Comparison of ENCODE assay signal across 23 cellular contexts in the genomic region with DNA sequence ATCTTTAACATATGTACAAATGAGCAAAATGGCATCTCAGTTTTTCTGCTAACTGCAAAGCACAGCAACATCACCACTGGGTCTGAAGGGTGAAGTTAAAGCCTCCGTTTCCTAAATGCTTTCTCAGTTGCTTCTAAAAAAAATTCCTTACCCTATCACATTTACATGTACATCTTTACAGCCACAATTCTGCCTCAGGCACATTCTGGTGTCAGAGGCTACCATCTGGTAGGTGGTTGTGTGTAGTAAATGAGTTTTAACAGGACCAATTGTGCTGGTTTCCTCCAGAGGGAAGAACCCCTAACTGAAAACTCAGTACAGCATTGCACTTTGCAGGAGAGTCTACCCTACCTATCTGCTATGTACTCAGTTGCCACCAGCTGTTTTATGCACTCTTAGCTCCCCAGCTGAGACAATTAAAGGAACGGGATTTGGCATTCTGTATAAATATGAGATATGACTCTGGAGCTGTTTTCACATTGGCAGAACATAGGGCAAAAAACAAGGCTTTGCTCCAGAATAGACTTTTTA.
DNase-seq lines count a peak whose midpoint lies in the region; ATAC-seq and TF ChIP-seq lines count a peak whose summit lies in the region.
"Had no signal": no experiment of that assay in that cellular context is flagged by ENCODE, and none has a peak within 500 bp of the region (broad histone marks: within the 10 kb centered on the region; RNA-seq: fewer than 3 reads in every experiment).

No MANE protein-coding gene starts in this region.

- H3K4me2 ChIP-seq in Karpas-422 (ENCODE audit: low read depth, low read length, poor library complexity, severe bottlenecking) (no peak overlapping the region), PC-3 (ENCODE audit: low read length) (no peak overlapping the region), osteoblast (ENCODE audit: insufficient read depth, low read length) (no peak overlapping the region)
- H3K4me2 ChIP-seq: hepatocyte had no signal

- H3K9ac ChIP-seq in Karpas-422 (ENCODE audit: low read length) (no peak overlapping the region), adipocyte (ENCODE audit: low read length) (no peak overlapping the region), PC-3 (ENCODE audit: low read length) (no peak overlapping the region)

- H3K27ac ChIP-seq in Karpas-422 (ENCODE audit: low read length) (no peak overlapping the region), PC-3 (ENCODE audit: low read length) (no peak overlapping the region), osteoblast (ENCODE audit: low read depth, low read length) (no peak overlapping the region)
- H3K27ac ChIP-seq: brain microvascular endothelial cell, C4-2B, gastrocnemius medialis, hepatocyte, right lobe of liver, upper lobe of left lung had no signal

- H3K27me3 ChIP-seq in Karpas-422 (ENCODE audit: low read length) (no peaks in the 10 kb centered on the region), adipocyte (replicated peaks; ENCODE audit: control insufficient read depth, insufficient read depth, low read length) (no peaks in the 10 kb centered on the region), PC-3 (ENCODE audit: low read length) (no peaks in the 10 kb centered on the region), osteoblast (ENCODE audit: insufficient read depth, low read length) (no peaks in the 10 kb centered on the region)
- H3K27me3 ChIP-seq: brain microvascular endothelial cell, dorsolateral prefrontal cortex, gastrocnemius medialis, hepatocyte, right lobe of liver, upper lobe of left lung had no signal

- H3K9me3 ChIP-seq in Karpas-422 (ENCODE audit: low read length) (no peaks in the 10 kb centered on the region), adipocyte (ENCODE audit: control insufficient read depth, low read length) (no peaks in the 10 kb centered on the region), PC-3 (ENCODE audit: low read length) (no peaks in the 10 kb centered on the region), osteoblast (ENCODE audit: low read depth, low read length) (no peaks in the 10 kb centered on the region)
- H3K9me3 ChIP-seq: gastrocnemius medialis, right lobe of liver, upper lobe of left lung had no signal

- H3K79me2 ChIP-seq in Karpas-422 (ENCODE audit: low read length): no peaks in the 10 kb centered on the region
- H3K79me2 ChIP-seq in PC-3 (ENCODE audit: low read length): no peaks in the 10 kb centered on the region
- no peaks in the 10 kb centered on the region for H3K79me2 ChIP-seq in osteoblast (ENCODE audit: insufficient read depth, low read length)
- H3K79me2 ChIP-seq: hepatocyte had no signal

- ATAC-seq in PC-3 (no peak), HG02884 (IDR thresholded peaks at IDR 0.05; ENCODE audit: unreplicated experiment) (no peak)
- ATAC-seq: gastrocnemius medialis; left lobe of liver; right lobe of liver; stimulated activated effector memory CD8-positive, alpha-beta T cell treated with anti-CD3 and anti-CD28 coated beads, Interleukin-12 subunit alpha, Interleukin-12 subunit beta, amount 100 ng/mL, for 72 hours had no signal

- H3K9me2 ChIP-seq in Karpas-422 (replicated peaks; ENCODE audit: insufficient read depth, low read length): no peaks in the 10 kb centered on the region
- no peaks in the 10 kb centered on the region for H3K9me2 ChIP-seq in PC-3 (replicated peaks; ENCODE audit: low read length)

- H3K4me1 ChIP-seq in Karpas-422 (ENCODE audit: low read length) (peaks cover 8% of the 10 kb centered on the region; the same call in 1 of the 2 replicates), adipocyte (ENCODE audit: control insufficient read depth, insufficient read depth, low read length) (peaks cover 11% of the 10 kb centered on the region), PC-3 (ENCODE audit: insufficient read depth, low read length) (no peaks in the 10 kb centered on the region), osteoblast (ENCODE audit: insufficient read depth, low read length) (no peaks in the 10 kb centered on the region)
- H3K4me1 ChIP-seq: gastrocnemius medialis, right lobe of liver, upper lobe of left lung had no signal

- H3K4me3 ChIP-seq in Karpas-422 (ENCODE audit: low read length): no peak overlapping the region
- no peak overlapping the region for H3K4me3 ChIP-seq in adipocyte (ENCODE audit: low read length)
- H3K4me3 ChIP-seq in PC-3 (ENCODE audit: low read length): no peak overlapping the region
- no peak overlapping the region for H3K4me3 ChIP-seq in osteoblast (ENCODE audit: insufficient read depth, low read length)
- H3K4me3 ChIP-seq: dorsolateral prefrontal cortex, gastrocnemius medialis, hepatocyte, right lobe of liver, upper lobe of left lung had no signal

- CTCF ChIA-PET in PC-3 (lab: Charles Lee): interaction anchor here (0.6 to 0.8 kb wide), 3 partner anchors 48 to 936 kb away, joined by 3 to 5 read pairs (median 4); no protein-coding TSS in a partner anchor

- H3F3A ChIP-seq in PC-3 (ENCODE audit: low read length, unreplicated experiment): no peaks in the 10 kb centered on the region

- peak; percentile 42 for DNase-seq in EH (ENCODE audit: low read depth)
- DNase-seq in Karpas-422: no peak
- peak; percentile 99 for DNase-seq in NCI-H69 (lab: John Stamatoyannopoulos, UW)
- DNase-seq in adipocyte (ENCODE audit: low read depth): peak; percentile 15
- DNase-seq in PC-3: no peak
- DNase-seq in osteoblast (ENCODE audit: insufficient read length, low spot score, missing footprints): no peak
- DNase-seq: activated CD4-positive, alpha-beta T cell treated with anti-CD3 and anti-CD28 coated beads, Interleukin-2, amount 50 U/mL, for 4 hours; activated CD4-positive, CD25-positive, alpha-beta regulatory T cell; activated naive CD4-positive, alpha-beta T cell treated with anti-CD3 and anti-CD28 coated beads for 36 hours; brain microvascular endothelial cell; dorsolateral prefrontal cortex; gastrocnemius medialis; IMR-90; NCI-H1105 treated with DMSO at 0.1 percent for 48 hours; NCI-H526; right lobe of liver; stimulated activated CD4-positive, alpha-beta T cell treated with anti-CD3 and anti-CD28 coated beads, Interleukin-4, amount 100 ng/mL, for 24 hours; upper lobe of left lung had no signal

- BruUV-seq in PC-3 (replicated peaks; lab: Mats Ljungman, UMichigan): no TSS peak

- intact Hi-C loops in PC-3 (cut with micrococcal nuclease): no loop called here

- TF ChIP-seq CTCF in PC-3 (conservative IDR thresholded peaks at IDR 0.05; ENCODE audit: low read depth, low read length) (no peak), osteoblast (IDR thresholded peaks at IDR 0.05; ENCODE audit: extremely low read depth, low read depth, low read length) (no peak)

- POLR2A ChIA-PET in PC-3 (lab: Charles Lee; ENCODE audit: unreplicated experiment): no interaction called here

- H3K36me3 ChIP-seq in Karpas-422 (ENCODE audit: insufficient read depth, low read length): no peaks in the 10 kb centered on the region
- no peaks in the 10 kb centered on the region for H3K36me3 ChIP-seq in adipocyte (ENCODE audit: control insufficient read depth, insufficient read depth, low read length, severe bottlenecking)
- no peaks in the 10 kb centered on the region for H3K36me3 ChIP-seq in PC-3 (ENCODE audit: low read depth, low read length)
- H3K36me3 ChIP-seq in osteoblast (ENCODE audit: insufficient read depth, low read length): no peaks in the 10 kb centered on the region
- H3K36me3 ChIP-seq: brain microvascular endothelial cell, gastrocnemius medialis, right lobe of liver, upper lobe of left lung had no signal

- H2AFZ ChIP-seq in Karpas-422 (ENCODE audit: low read length) (peak overlapping the region; percentile 55), PC-3 (ENCODE audit: low read length) (no peak overlapping the region), osteoblast (ENCODE audit: low read length) (no peak overlapping the region)
- H2AFZ ChIP-seq: hepatocyte had no signal

- H4K20me1 ChIP-seq in Karpas-422 (ENCODE audit: insufficient read depth, low read depth, low read length): no peaks in the 10 kb centered on the region
- H4K20me1 ChIP-seq in PC-3 (ENCODE audit: low read length): no peaks in the 10 kb centered on the region
- H4K20me1 ChIP-seq in osteoblast (ENCODE audit: insufficient read depth, low read length): no peaks in the 10 kb centered on the region

Comparison
In these comparisons a context has a peak if more than half of its experiments do, and no peak if none do; other contexts are left out.
1. DNase-seq: peak in EH (single experiment), NCI-H69 (single experiment) and adipocyte (single experiment); none in Karpas-422 (single experiment), PC-3 (single experiment) and osteoblast (single experiment).